ENCODE assay signal across 25 cellular contexts in the genomic region with DNA sequence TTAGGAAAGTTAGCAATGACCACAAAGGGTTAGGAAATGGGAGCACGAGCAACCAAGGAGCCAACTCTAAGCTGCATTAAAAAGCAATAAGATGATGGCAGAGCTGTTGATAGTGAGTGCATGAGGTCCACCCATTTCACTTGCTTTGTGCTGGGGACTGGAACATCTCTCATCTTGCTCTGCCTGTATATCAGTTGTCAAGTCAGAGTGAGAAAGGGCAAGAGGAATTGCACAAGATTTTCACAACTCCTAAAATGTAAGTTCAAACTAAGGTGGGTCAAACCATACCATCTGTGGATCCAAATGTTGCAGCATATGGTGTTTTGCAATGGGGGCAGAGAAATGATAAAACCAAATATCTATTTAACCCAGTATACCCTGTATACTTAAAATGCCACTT. TPM values are rescaled to one million over a fixed set of nuclear protein-coding genes. Genes with fewer than 3 reads are reported as not detected.
"Had no signal": no experiment of that assay in that cellular context is flagged by ENCODE, and none has a peak within 500 bp of the region (broad histone marks: within the 10 kb centered on the region; RNA-seq: fewer than 3 reads in every experiment).

No MANE protein-coding gene starts in this region.

- ATAC-seq: activated CD8-positive, alpha-beta T cell treated with anti-CD3 and anti-CD28 coated beads for 36 hours; activated naive CD8-positive, alpha-beta T cell treated with anti-CD3 and anti-CD28 coated beads, Interleukin-2, amount 50 U/mL, for 24 hours; activated T-helper 17 cell treated with anti-CD3 and anti-CD28 coated beads, Interleukin-2, amount 50 U/mL, for 72 hours; lower lobe of right lung; stimulated activated memory B cell treated with anti-CD40 and anti-IgM and Interleukin-4, amounts not matched to agents 10 μg/mL and 1 μg/mL and 100 μg/mL, for 72 hours had no signal

- DNase-seq: activated CD4-positive, alpha-beta T cell treated with anti-CD3 and anti-CD28 coated beads for 48 hours; activated CD4-positive, CD25-positive, alpha-beta regulatory T cell; activated CD8-positive, alpha-beta T cell treated with anti-CD3 and anti-CD28 coated beads for 36 hours; activated naive CD4-positive, alpha-beta T cell treated with Interleukin-2 at 50 U/mL for 16 hours; activated naive CD8-positive, alpha-beta T cell treated with anti-CD3 and anti-CD28 coated beads, Interleukin-2, amount 50 U/mL, for 24 hours; activated T-cell treated with anti-CD3 and anti-CD28 coated beads, Interleukin-2, amount 50 U/mL, for 1 hour; anterior cingulate cortex; caudate nucleus; erythroblast; hypothalamus; lower lobe of right lung; sigmoid colon; stimulated activated CD4-positive, alpha-beta T cell treated with anti-CD3 and anti-CD28 coated beads, Interleukin-4, amount 100 ng/mL, for 24 hours; testis had no signal

- H3K4me1 Mint-ChIP-seq: stimulated activated memory B cell treated with anti-CD40 and anti-IgM and Interleukin-4, amounts not matched to agents 10 μg/mL and 1 μg/mL and 100 μg/mL, for 72 hours had no signal

- H3K4me1 ChIP-seq: sigmoid colon, testis had no signal

- H3K4me3 Mint-ChIP-seq: activated CD8-positive, alpha-beta T cell treated with anti-CD3 and anti-CD28 coated beads for 36 hours; activated naive CD8-positive, alpha-beta T cell treated with anti-CD3 and anti-CD28 coated beads, Interleukin-2, amount 50 U/mL, for 24 hours; activated T-helper 17 cell treated with anti-CD3 and anti-CD28 coated beads, Interleukin-2, amount 50 U/mL, for 72 hours; brain; nephron; stimulated activated memory B cell treated with anti-CD40 and anti-IgM and Interleukin-4, amounts not matched to agents 10 μg/mL and 1 μg/mL and 100 μg/mL, for 72 hours; type B pancreatic cell had no signal

- FAIRE-seq: colon, endometrium, frontal cortex, keratinocyte had no signal

- H3K9me3 Mint-ChIP-seq: activated CD8-positive, alpha-beta T cell treated with anti-CD3 and anti-CD28 coated beads for 36 hours; activated naive CD8-positive, alpha-beta T cell treated with anti-CD3 and anti-CD28 coated beads, Interleukin-2, amount 50 U/mL, for 24 hours; activated T-helper 17 cell treated with anti-CD3 and anti-CD28 coated beads, Interleukin-2, amount 50 U/mL, for 72 hours; brain; nephron; stimulated activated memory B cell treated with anti-CD40 and anti-IgM and Interleukin-4, amounts not matched to agents 10 μg/mL and 1 μg/mL and 100 μg/mL, for 72 hours; type B pancreatic cell had no signal

- H3K27me3 ChIP-seq: testis had no signal

- H3K27me3 Mint-ChIP-seq: activated T-helper 17 cell treated with anti-CD3 and anti-CD28 coated beads, Interleukin-2, amount 50 U/mL, for 72 hours had no signal

- H3K36me3 Mint-ChIP-seq: brain; stimulated activated memory B cell treated with anti-CD40 and anti-IgM and Interleukin-4, amounts not matched to agents 10 μg/mL and 1 μg/mL and 100 μg/mL, for 72 hours; type B pancreatic cell had no signal

- H3K9me3 ChIP-seq: lower lobe of right lung, sigmoid colon, testis had no signal

- H3K4me3 ChIP-seq: lower lobe of right lung, sigmoid colon, testis had no signal

- H3K27ac ChIP-seq: lower lobe of right lung, sigmoid colon, testis had no signal

- H3K36me3 ChIP-seq: lower lobe of right lung, sigmoid colon had no signal

- H3K27ac Mint-ChIP-seq: activated CD8-positive, alpha-beta T cell treated with anti-CD3 and anti-CD28 coated beads for 36 hours; activated naive CD8-positive, alpha-beta T cell treated with anti-CD3 and anti-CD28 coated beads, Interleukin-2, amount 50 U/mL, for 24 hours; activated T-helper 17 cell treated with anti-CD3 and anti-CD28 coated beads, Interleukin-2, amount 50 U/mL, for 72 hours; brain; nephron; stimulated activated memory B cell treated with anti-CD40 and anti-IgM and Interleukin-4, amounts not matched to agents 10 μg/mL and 1 μg/mL and 100 μg/mL, for 72 hours; type B pancreatic cell had no signal

RNA-seq across cellular contexts. Expression of a gene that starts 2.8 kb away (rescaled TPM):
- total RNA-seq: frontal cortex, mesenteric fat pad, sigmoid colon had no signal

RNA-seq across cellular contexts. Expression of a gene that starts 35.8 kb away (rescaled TPM):
- total RNA-seq: frontal cortex, renal cortical epithelial cell had no signal
- polyA plus RNA-seq: keratinocyte had no signal
